Comparison of ENCODE assay signal across 9 cellular contexts in the genomic region with DNA sequence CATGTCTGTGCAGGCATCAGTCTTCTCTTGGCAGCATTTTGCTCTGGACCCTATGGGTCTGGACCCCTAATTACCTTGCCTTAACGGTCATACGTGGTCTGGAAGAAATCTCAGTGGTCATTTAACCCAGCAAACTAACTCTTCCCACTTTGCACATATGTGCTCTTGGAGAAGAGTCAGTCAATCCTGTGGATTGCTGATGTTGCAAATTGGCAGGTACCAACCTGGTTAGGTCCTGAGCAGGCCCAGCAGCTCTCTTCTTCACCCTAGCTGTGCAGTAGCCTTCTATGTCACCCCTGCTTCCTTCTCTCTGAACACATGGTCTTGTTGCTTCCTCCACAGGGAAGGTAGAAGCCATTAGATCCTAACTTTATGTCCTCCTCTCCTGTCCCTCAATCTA. TPM values are rescaled to one million over a fixed set of nuclear protein-coding genes. Genes with fewer than 3 reads are reported as not detected.
DNase-seq lines count a peak whose midpoint lies in the region; ATAC-seq and TF ChIP-seq lines count a peak whose summit lies in the region.
"Had no signal": no experiment of that assay in that cellular context is flagged by ENCODE, and none has a peak within 500 bp of the region (broad histone marks: within the 10 kb centered on the region; RNA-seq: fewer than 3 reads in every experiment).

No MANE protein-coding gene starts in this region.

- no peaks in the 10 kb centered on the region for H3K9me3 Mint-ChIP-seq in activated naive CD4-positive, alpha-beta T cell treated with anti-CD3 and anti-CD28 coated beads for 36 hours
- no peaks in the 10 kb centered on the region for H3K9me3 Mint-ChIP-seq in stimulated activated naive CD8-positive, alpha-beta T cell treated with anti-CD3 and anti-CD28 coated beads, Interleukin-15, amount 100 ng/mL, for 72 hours

- ATAC-seq in stimulated activated naive CD8-positive, alpha-beta T cell treated with anti-CD3 and anti-CD28 coated beads, Interleukin-15, amount 100 ng/mL, for 72 hours: no peak
- ATAC-seq in GM19023 (IDR thresholded peaks at IDR 0.05; ENCODE audit: unreplicated experiment): no peak

- H3K27me3 Mint-ChIP-seq in activated naive CD4-positive, alpha-beta T cell treated with anti-CD3 and anti-CD28 coated beads for 36 hours (ENCODE audit: low read depth): no peaks in the 10 kb centered on the region
- H3K27me3 Mint-ChIP-seq in stimulated activated naive CD8-positive, alpha-beta T cell treated with anti-CD3 and anti-CD28 coated beads, Interleukin-15, amount 100 ng/mL, for 72 hours: no peaks in the 10 kb centered on the region

- CTCF ChIA-PET in activated naive CD4-positive, alpha-beta T cell treated with anti-CD3 and anti-CD28 coated beads for 36 hours (lab: Charles Lee): interaction anchor here (1.6 to 2.5 kb wide), 2 partner anchors 12 to 226 kb away, joined by 5 to 19 read pairs; no protein-coding TSS in a partner anchor

- H3K27ac Mint-ChIP-seq in activated naive CD4-positive, alpha-beta T cell treated with anti-CD3 and anti-CD28 coated beads for 36 hours: no peak overlapping the region
- no peak overlapping the region for H3K27ac Mint-ChIP-seq in stimulated activated naive CD8-positive, alpha-beta T cell treated with anti-CD3 and anti-CD28 coated beads, Interleukin-15, amount 100 ng/mL, for 72 hours

- peaks cover 26% of the 10 kb centered on the region for H3K4me1 Mint-ChIP-seq in activated naive CD4-positive, alpha-beta T cell treated with anti-CD3 and anti-CD28 coated beads for 36 hours (ENCODE audit: low read depth)
- H3K4me1 Mint-ChIP-seq in stimulated activated naive CD8-positive, alpha-beta T cell treated with anti-CD3 and anti-CD28 coated beads, Interleukin-15, amount 100 ng/mL, for 72 hours: peaks cover 30% of the 10 kb centered on the region

- no peak for TF ChIP-seq CTCF in fibroblast of the aortic adventitia (IDR thresholded peaks at IDR 0.05; ENCODE audit: insufficient read depth, low read length)

- no peak for DNase-seq in activated naive CD4-positive, alpha-beta T cell treated with anti-CD3 and anti-CD28 coated beads for 36 hours
- DNase-seq in activated naive CD4-positive, alpha-beta T cell treated with Interleukin-2 at 50 U/mL for 16 hours: no peak
- peak; percentile 25 for DNase-seq in RPMI8226
- DNase-seq in fibroblast of the aortic adventitia (ENCODE audit: low read depth): no peak
- DNase-seq in stimulated activated naive CD8-positive, alpha-beta T cell treated with anti-CD3 and anti-CD28 coated beads, Interleukin-15, amount 100 ng/mL, for 72 hours: no peak
- no peak for DNase-seq in NCI-H146 treated with DMSO at 0.1 percent for 48 hours (lab: John Stamatoyannopoulos, UW; ENCODE audit: unreplicated experiment)
- no peak for DNase-seq in activated CD4-positive, CD25-positive, alpha-beta regulatory T cell (lab: John Stamatoyannopoulos, UW)
- DNase-seq: activated CD8-positive, alpha-beta memory T cell treated with anti-CD3 and anti-CD28 coated beads, Interleukin-2, amount 50 U/mL, for 4 hours had no signal

- peak overlapping the region; percentile 85 for H3K4me3 Mint-ChIP-seq in activated naive CD4-positive, alpha-beta T cell treated with anti-CD3 and anti-CD28 coated beads for 36 hours
- H3K4me3 Mint-ChIP-seq in stimulated activated naive CD8-positive, alpha-beta T cell treated with anti-CD3 and anti-CD28 coated beads, Interleukin-15, amount 100 ng/mL, for 72 hours: peak overlapping the region; percentile 48 to 87

- H3K4me3 ChIP-seq in fibroblast of the aortic adventitia (ENCODE audit: low read depth, low read length): peak overlapping the region; percentile 6

- intact Hi-C loops in activated naive CD4-positive, alpha-beta T cell treated with anti-CD3 and anti-CD28 coated beads for 36 hours (cut with micrococcal nuclease): no loop called here

- peaks cover 17% of the 10 kb centered on the region for H3K36me3 Mint-ChIP-seq in activated naive CD4-positive, alpha-beta T cell treated with anti-CD3 and anti-CD28 coated beads for 36 hours (ENCODE audit: low read depth)

RNA-seq across cellular contexts. Expression of a gene that starts 1.6 kb away (rescaled TPM):
- 10 to 100 TPM; 19.6 to 20.3 TPM for total RNA-seq in activated naive CD4-positive, alpha-beta T cell treated with anti-CD3 and anti-CD28 coated beads for 36 hours
- total RNA-seq in fibroblast of the aortic adventitia (ENCODE audit: low replicate concordance): 22.0 and 27.8 TPM in 2 replicates

RNA-seq across cellular contexts. Expression of a gene that starts 44.4 kb away (rescaled TPM):
- 10 to 100 TPM; 74.1 to 75.6 TPM for total RNA-seq in activated naive CD4-positive, alpha-beta T cell treated with anti-CD3 and anti-CD28 coated beads for 36 hours
- total RNA-seq in fibroblast of the aortic adventitia (ENCODE audit: low replicate concordance): 16.8 and 59.7 TPM in 2 replicates
